Comparison of ENCODE assay signal across 27 cellular contexts in the genomic region with DNA sequence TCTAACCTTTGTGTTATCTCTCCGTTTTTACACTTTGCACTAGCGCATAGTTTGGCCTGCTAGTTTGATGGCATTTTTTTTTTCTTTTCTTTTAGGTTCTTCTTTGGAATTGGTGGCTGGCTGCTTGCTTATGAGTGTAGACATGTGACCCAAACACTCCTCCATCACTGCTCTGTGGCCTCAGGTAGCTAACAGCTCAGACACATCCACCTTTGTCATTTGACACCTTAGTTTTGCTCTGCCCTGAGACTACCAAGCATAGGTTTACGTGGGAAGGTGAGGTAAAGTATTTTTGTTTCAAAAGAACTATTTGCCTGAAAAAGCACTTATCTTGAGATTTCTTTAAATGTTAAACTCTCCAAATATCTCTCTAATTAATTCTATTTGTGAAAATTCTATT.
"Had no signal": no experiment of that assay in that cellular context is flagged by ENCODE, and none has a peak within 500 bp of the region (broad histone marks: within the 10 kb centered on the region; RNA-seq: fewer than 3 reads in every experiment).

No MANE protein-coding gene starts in this region.

- H3K4me1 ChIP-seq: neural progenitor cell, parathyroid adenoma, psoas muscle, right lobe of liver, sigmoid colon, stomach, thyroid gland, tibial nerve, upper lobe of left lung, vagina had no signal

- H3K27ac Mint-ChIP-seq: nephron; neural progenitor cell; progenitor cell of endocrine pancreas; stimulated activated effector memory CD8-positive, alpha-beta T cell treated with anti-CD3 and anti-CD28 coated beads, Interleukin-12 subunit alpha, Interleukin-12 subunit beta, amount 100 ng/mL, for 72 hours; stimulated activated naive B cell treated with anti-CD40 and anti-IgM and Interleukin-4, amounts not matched to agents 10 μg/mL and 1 μg/mL and 100 μg/mL, for 72 hours; stimulated activated naive CD8-positive, alpha-beta T cell treated with anti-CD3 and anti-CD28 coated beads, Interleukin-15, Interleukin-2, amounts not matched to agents 100 ng/mL and 50 ng/mL, for 24 hours had no signal

- H3K9me3 ChIP-seq: ovary, psoas muscle, right lobe of liver, sigmoid colon, stomach, thoracic aorta, thyroid gland, upper lobe of left lung, vagina had no signal

- DNase-seq: occipital lobe; ovary; posterior cingulate gyrus; psoas muscle; right cardiac atrium; right lobe of liver; sigmoid colon; small intestine; stimulated activated CD4-positive, alpha-beta T cell treated with anti-CD3 and anti-CD28 coated beads, Interleukin-15, amount 100 ng/mL, for 24 hours; stimulated activated CD4-positive, alpha-beta T cell treated with anti-CD3 and anti-CD28 coated beads, Interleukin-2, amount 100 ng/mL, for 24 hours; stimulated activated CD4-positive, alpha-beta T cell treated with anti-CD3 and anti-CD28 coated beads, Interleukin-2, amount 100 ng/mL, for 48 hours; stimulated activated CD4-positive, alpha-beta T cell treated with anti-CD3 and anti-CD28 coated beads, Interleukin-4, amount 100 ng/mL, for 24 hours; stimulated activated naive B cell treated with anti-CD40 and anti-IgM and Interleukin-4, amounts not matched to agents 10 μg/mL and 1 μg/mL and 100 μg/mL, for 72 hours; stimulated activated naive CD4-positive, alpha-beta T cell treated with Interleukin-2 at 50 U/mL for 16 hours; stomach; thyroid gland; trophoblast cell; upper lobe of left lung had no signal

- H3K27me3 Mint-ChIP-seq: progenitor cell of endocrine pancreas had no signal

- H3K36me3 ChIP-seq: neural progenitor cell, ovary, right lobe of liver, sigmoid colon, stomach, thoracic aorta, thyroid gland, tibial nerve, upper lobe of left lung, vagina had no signal

- H3K9me3 Mint-ChIP-seq: stimulated activated effector memory CD8-positive, alpha-beta T cell treated with anti-CD3 and anti-CD28 coated beads, Interleukin-12 subunit alpha, Interleukin-12 subunit beta, amount 100 ng/mL, for 72 hours had no signal

- H3K36me3 Mint-ChIP-seq: neural progenitor cell; stimulated activated effector memory CD8-positive, alpha-beta T cell treated with anti-CD3 and anti-CD28 coated beads, Interleukin-12 subunit alpha, Interleukin-12 subunit beta, amount 100 ng/mL, for 72 hours; stimulated activated naive B cell treated with anti-CD40 and anti-IgM and Interleukin-4, amounts not matched to agents 10 μg/mL and 1 μg/mL and 100 μg/mL, for 72 hours had no signal

- H3K4me3 ChIP-seq: neural progenitor cell, ovary, psoas muscle, right lobe of liver, sigmoid colon, stomach, thoracic aorta, thyroid gland, tibial nerve, upper lobe of left lung, vagina had no signal

- H3K27me3 ChIP-seq: neural progenitor cell, ovary, right lobe of liver, sigmoid colon, stomach, thyroid gland, tibial nerve, upper lobe of left lung, vagina had no signal

- H3K27ac ChIP-seq: neural progenitor cell, ovary, parathyroid adenoma, psoas muscle, right lobe of liver, sigmoid colon, stomach, thoracic aorta, thyroid gland, tibial nerve, upper lobe of left lung, vagina had no signal

- H3K4me3 Mint-ChIP-seq: nephron; neural progenitor cell; stimulated activated effector memory CD8-positive, alpha-beta T cell treated with anti-CD3 and anti-CD28 coated beads, Interleukin-12 subunit alpha, Interleukin-12 subunit beta, amount 100 ng/mL, for 72 hours; stimulated activated naive B cell treated with anti-CD40 and anti-IgM and Interleukin-4, amounts not matched to agents 10 μg/mL and 1 μg/mL and 100 μg/mL, for 72 hours; stimulated activated naive CD8-positive, alpha-beta T cell treated with anti-CD3 and anti-CD28 coated beads, Interleukin-15, Interleukin-2, amounts not matched to agents 100 ng/mL and 50 ng/mL, for 24 hours had no signal

- ATAC-seq: psoas muscle; right cardiac atrium; right lobe of liver; stimulated activated effector memory CD8-positive, alpha-beta T cell treated with anti-CD3 and anti-CD28 coated beads, Interleukin-12 subunit alpha, Interleukin-12 subunit beta, amount 100 ng/mL, for 72 hours; stimulated activated naive B cell treated with anti-CD40 and anti-IgM and Interleukin-4, amounts not matched to agents 10 μg/mL and 1 μg/mL and 100 μg/mL, for 72 hours had no signal

- H3K4me1 Mint-ChIP-seq: nephron; neural progenitor cell; stimulated activated effector memory CD8-positive, alpha-beta T cell treated with anti-CD3 and anti-CD28 coated beads, Interleukin-12 subunit alpha, Interleukin-12 subunit beta, amount 100 ng/mL, for 72 hours; stimulated activated naive B cell treated with anti-CD40 and anti-IgM and Interleukin-4, amounts not matched to agents 10 μg/mL and 1 μg/mL and 100 μg/mL, for 72 hours had no signal
